ENCODE assay signal across 1 cellular context in the genomic region with DNA sequence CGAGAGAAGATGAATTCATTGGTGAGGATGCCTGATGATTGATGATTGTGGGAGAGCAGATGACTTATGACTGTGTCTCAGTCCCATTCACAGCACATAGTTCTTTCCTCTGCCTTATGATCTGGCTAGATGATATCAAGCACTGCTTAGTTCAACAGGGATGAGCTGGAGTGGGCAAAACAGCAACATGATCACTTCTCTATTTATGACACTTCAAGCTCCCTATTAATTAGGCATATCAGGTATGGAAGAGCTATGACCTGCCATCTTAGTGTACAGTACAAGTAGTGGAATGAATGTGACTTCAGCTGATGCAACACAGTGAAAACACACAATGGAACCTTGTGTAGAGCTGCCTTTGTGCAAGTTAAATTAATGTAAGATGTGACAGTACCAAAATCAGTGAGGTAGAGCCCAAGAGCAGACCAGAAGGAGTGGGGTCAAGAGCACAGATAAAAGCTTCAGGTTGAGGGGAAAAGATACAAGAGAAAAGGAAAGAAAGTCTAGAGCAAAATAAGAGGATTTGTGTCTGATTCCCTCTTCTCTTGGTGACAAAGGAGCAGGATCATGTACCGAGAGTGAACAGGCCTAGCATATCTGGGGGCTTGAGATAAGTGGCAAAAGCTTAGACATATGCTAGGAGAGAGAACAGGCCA.
TF ChIP-seq lines count a peak whose summit lies in the region.

No MANE protein-coding gene starts in this region.

TF ChIP-seq in K562, 482 proteins besides CTCF, POLR2A, EP300 and RAD21 (continued from another document and continues in another):
- TF ChIP-seq, protein P1, sequence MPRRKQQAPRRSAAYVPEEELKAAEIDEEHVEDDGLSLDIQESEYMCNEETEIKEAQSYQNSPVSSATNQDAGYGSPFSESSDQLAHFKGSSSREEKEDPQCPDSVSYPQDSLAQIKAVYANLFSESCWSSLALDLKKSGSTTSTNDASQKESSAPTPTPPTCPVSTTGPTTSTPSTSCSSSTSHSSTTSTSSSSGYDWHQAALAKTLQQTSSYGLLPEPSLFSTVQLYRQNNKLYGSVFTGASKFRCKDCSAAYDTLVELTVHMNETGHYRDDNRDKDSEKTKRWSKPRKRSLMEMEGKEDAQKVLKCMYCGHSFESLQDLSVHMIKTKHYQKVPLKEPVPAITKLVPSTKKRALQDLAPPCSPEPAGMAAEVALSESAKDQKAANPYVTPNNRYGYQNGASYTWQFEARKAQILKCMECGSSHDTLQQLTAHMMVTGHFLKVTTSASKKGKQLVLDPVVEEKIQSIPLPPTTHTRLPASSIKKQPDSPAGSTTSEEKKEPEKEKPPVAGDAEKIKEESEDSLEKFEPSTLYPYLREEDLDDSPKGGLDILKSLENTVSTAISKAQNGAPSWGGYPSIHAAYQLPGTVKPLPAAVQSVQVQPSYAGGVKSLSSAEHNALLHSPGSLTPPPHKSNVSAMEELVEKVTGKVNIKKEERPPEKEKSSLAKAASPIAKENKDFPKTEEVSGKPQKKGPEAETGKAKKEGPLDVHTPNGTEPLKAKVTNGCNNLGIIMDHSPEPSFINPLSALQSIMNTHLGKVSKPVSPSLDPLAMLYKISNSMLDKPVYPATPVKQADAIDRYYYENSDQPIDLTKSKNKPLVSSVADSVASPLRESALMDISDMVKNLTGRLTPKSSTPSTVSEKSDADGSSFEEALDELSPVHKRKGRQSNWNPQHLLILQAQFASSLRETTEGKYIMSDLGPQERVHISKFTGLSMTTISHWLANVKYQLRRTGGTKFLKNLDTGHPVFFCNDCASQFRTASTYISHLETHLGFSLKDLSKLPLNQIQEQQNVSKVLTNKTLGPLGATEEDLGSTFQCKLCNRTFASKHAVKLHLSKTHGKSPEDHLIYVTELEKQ (CRISPR knock-in tag; IDR thresholded peaks at IDR 0.05), result 0 out of 2 replicates have a peak, but pooled peaks have one; percentile 2
- TF ChIP-seq SMAD4 (CRISPR knock-in tag; conservative IDR thresholded peaks at IDR 0.05) (peak; percentile 88), GABPA (tag; conservative IDR thresholded peaks at IDR 0.05; ENCODE audit: low read depth) (peak; percentile 48; the same call in 1 of the 2 replicates), ZEB2 (IDR thresholded peaks at IDR 0.05) (0 out of 2 replicates have a peak, but pooled peaks have one; percentile 40), HDAC3 (IDR thresholded peaks at IDR 0.05; ENCODE audit: borderline replicate concordance, partially characterized antibody) (no peak), ZNF75A (CRISPR knock-in tag; IDR thresholded peaks at IDR 0.05) (peak; percentile 69; the same call in 1 of the 2 replicates), CTBP1 (IDR thresholded peaks at IDR 0.05; ENCODE audit: borderline replicate concordance) (peak; percentile 70; the same call in 1 of the 2 replicates), SNIP1 (IDR thresholded peaks at IDR 0.05; ENCODE audit: low read depth) (no peak), PHF8 (IDR thresholded peaks at IDR 0.05; ENCODE audit: borderline replicate concordance, low read length) (no peak), MEIS2 (IDR thresholded peaks at IDR 0.05; ENCODE audit: partially characterized antibody) (peak; percentile 93), SMC3 (conservative IDR thresholded peaks at IDR 0.05; ENCODE audit: insufficient read depth, low read depth, low read length) (no peak), PHB (CRISPR knock-in tag; IDR thresholded peaks at IDR 0.05) (no peak), MAFG (tag; conservative IDR thresholded peaks at IDR 0.05) (no peak), ESRRA (IDR thresholded peaks at IDR 0.05; ENCODE audit: borderline replicate concordance, low read depth) (no peak), RBFOX2 (IDR thresholded peaks at IDR 0.05; ENCODE audit: low read depth, low read length) (peak; percentile 17; the same call in 1 of the 2 replicates), CXXC5 (CRISPR knock-in tag; IDR thresholded peaks at IDR 0.05) (peak; percentile 76), SRF (CRISPR knock-in tag; IDR thresholded peaks at IDR 0.05) (no peak), PHB2 (IDR thresholded peaks at IDR 0.05; ENCODE audit: low read depth) (no peak), SPI1 (IDR thresholded peaks at IDR 0.05; ENCODE audit: borderline replicate concordance, low read depth, low read length) (no peak), TAF7 (tag; IDR thresholded peaks at IDR 0.05) (peak; percentile 76), ELF2 (CRISPR knock-in tag; IDR thresholded peaks at IDR 0.05) (no peak), KLF10 (CRISPR knock-in tag; IDR thresholded peaks at IDR 0.05) (no peak), FOXK2 (conservative IDR thresholded peaks at IDR 0.05 in 1 of 2, IDR thresholded peaks at IDR 0.05 in 1 of 2; ENCODE audit: low read depth in 2 of 2) (peak in 1 of 2 experiments; percentile 14; a peak in 1 of 4 replicates), ZNF232 (CRISPR knock-in tag; IDR thresholded peaks at IDR 0.05) (no peak), ASH1L (IDR thresholded peaks at IDR 0.05; ENCODE audit: borderline replicate concordance, low read depth, partially characterized antibody) (no peak), TCF3 (CRISPR knock-in tag; IDR thresholded peaks at IDR 0.05) (peak; percentile 56), MTA3 (IDR thresholded peaks at IDR 0.05; ENCODE audit: borderline replicate concordance) (0 out of 2 replicates have a peak, but pooled peaks have one; percentile 53), TCF7L2 (IDR thresholded peaks at IDR 0.05; ENCODE audit: low read depth, low read length) (0 out of 2 replicates have a peak, but pooled peaks have one; percentile 36), ZNF561 (CRISPR knock-in tag; conservative IDR thresholded peaks at IDR 0.05) (0 out of 2 replicates have a peak, but pooled peaks have one; percentile 43), ZNF436 (CRISPR knock-in tag; IDR thresholded peaks at IDR 0.05) (peak; percentile 39; the same call in 1 of the 2 replicates), GATAD2A (IDR thresholded peaks at IDR 0.05) (no peak), ETV6 (IDR thresholded peaks at IDR 0.05; ENCODE audit: borderline replicate concordance in 1 of 2, low read depth in 2 of 2, low read length in 1 of 2) (no peak), ETV6 (CRISPR knock-in tag; IDR thresholded peaks at IDR 0.05; ENCODE audit: borderline replicate concordance) (no peak), NR2C2 (CRISPR knock-in tag; IDR thresholded peaks at IDR 0.05) (no peak), NR2C2 (tag; IDR thresholded peaks at IDR 0.05) (peak; percentile 55), NR2C1 (IDR thresholded peaks at IDR 0.05) (no peak), NR2C1 (tag; IDR thresholded peaks at IDR 0.05) (peak; percentile 72), PTTG1 (tag; IDR thresholded peaks at IDR 0.05; ENCODE audit: low read depth) (peak; percentile 68), ZNF384 (IDR thresholded peaks at IDR 0.05; ENCODE audit: low read depth, low read length) (no peak), ZNF668 (CRISPR knock-in tag; IDR thresholded peaks at IDR 0.05) (0 out of 2 replicates have a peak, but pooled peaks have one; percentile 6), HMGN3 (IDR thresholded peaks at IDR 0.05; ENCODE audit: borderline replicate concordance, extremely low read depth, insufficient read length, low read depth, low read length) (no peak), ZNF717 (CRISPR knock-in tag; IDR thresholded peaks at IDR 0.05) (no peak), RBM25 (IDR thresholded peaks at IDR 0.05; ENCODE audit: low read depth, low read length, severe bottlenecking) (no peak)
- TF ChIP-seq, protein P2, sequence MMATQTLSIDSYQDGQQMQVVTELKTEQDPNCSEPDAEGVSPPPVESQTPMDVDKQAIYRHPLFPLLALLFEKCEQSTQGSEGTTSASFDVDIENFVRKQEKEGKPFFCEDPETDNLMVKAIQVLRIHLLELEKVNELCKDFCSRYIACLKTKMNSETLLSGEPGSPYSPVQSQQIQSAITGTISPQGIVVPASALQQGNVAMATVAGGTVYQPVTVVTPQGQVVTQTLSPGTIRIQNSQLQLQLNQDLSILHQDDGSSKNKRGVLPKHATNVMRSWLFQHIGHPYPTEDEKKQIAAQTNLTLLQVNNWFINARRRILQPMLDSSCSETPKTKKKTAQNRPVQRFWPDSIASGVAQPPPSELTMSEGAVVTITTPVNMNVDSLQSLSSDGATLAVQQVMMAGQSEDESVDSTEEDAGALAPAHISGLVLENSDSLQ (IDR thresholded peaks at IDR 0.05), result peak; percentile 79
- TF ChIP-seq, protein P3, sequence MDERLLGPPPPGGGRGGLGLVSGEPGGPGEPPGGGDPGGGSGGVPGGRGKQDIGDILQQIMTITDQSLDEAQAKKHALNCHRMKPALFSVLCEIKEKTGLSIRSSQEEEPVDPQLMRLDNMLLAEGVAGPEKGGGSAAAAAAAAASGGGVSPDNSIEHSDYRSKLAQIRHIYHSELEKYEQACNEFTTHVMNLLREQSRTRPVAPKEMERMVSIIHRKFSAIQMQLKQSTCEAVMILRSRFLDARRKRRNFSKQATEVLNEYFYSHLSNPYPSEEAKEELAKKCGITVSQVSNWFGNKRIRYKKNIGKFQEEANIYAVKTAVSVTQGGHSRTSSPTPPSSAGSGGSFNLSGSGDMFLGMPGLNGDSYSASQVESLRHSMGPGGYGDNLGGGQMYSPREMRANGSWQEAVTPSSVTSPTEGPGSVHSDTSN (CRISPR knock-in tag; IDR thresholded peaks at IDR 0.05; ENCODE audit: low read depth), result no peak
- TF ChIP-seq, protein P3 (tag; conservative IDR thresholded peaks at IDR 0.05; ENCODE audit: low read depth), result peak; percentile 94
- TF ChIP-seq, protein P4, sequence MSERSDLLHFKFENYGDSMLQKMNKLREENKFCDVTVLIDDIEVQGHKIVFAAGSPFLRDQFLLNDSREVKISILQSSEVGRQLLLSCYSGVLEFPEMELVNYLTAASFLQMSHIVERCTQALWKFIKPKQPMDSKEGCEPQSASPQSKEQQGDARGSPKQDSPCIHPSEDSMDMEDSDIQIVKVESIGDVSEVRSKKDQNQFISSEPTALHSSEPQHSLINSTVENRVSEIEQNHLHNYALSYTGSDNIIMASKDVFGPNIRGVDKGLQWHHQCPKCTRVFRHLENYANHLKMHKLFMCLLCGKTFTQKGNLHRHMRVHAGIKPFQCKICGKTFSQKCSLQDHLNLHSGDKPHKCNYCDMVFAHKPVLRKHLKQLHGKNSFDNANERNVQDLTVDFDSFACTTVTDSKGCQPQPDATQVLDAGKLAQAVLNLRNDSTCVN (CRISPR knock-in tag; IDR thresholded peaks at IDR 0.05), result no peak
- TF ChIP-seq, protein P5, sequence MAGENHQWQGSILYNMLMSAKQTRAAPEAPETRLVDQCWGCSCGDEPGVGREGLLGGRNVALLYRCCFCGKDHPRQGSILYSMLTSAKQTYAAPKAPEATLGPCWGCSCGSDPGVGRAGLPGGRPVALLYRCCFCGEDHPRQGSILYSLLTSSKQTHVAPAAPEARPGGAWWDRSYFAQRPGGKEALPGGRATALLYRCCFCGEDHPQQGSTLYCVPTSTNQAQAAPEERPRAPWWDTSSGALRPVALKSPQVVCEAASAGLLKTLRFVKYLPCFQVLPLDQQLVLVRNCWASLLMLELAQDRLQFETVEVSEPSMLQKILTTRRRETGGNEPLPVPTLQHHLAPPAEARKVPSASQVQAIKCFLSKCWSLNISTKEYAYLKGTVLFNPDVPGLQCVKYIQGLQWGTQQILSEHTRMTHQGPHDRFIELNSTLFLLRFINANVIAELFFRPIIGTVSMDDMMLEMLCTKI (IDR thresholded peaks at IDR 0.05; ENCODE audit: partially characterized antibody), result no peak
- TF ChIP-seq, protein P6, sequence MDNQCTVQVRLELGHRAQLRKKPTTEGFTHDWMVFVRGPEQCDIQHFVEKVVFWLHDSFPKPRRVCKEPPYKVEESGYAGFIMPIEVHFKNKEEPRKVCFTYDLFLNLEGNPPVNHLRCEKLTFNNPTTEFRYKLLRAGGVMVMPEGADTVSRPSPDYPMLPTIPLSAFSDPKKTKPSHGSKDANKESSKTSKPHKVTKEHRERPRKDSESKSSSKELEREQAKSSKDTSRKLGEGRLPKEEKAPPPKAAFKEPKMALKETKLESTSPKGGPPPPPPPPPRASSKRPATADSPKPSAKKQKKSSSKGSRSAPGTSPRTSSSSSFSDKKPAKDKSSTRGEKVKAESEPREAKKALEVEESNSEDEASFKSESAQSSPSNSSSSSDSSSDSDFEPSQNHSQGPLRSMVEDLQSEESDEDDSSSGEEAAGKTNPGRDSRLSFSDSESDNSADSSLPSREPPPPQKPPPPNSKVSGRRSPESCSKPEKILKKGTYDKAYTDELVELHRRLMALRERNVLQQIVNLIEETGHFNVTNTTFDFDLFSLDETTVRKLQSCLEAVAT (IDR thresholded peaks at IDR 0.05), result 0 out of 4 replicates have a peak, but pooled peaks of 1 of the 2 experiments have one; percentile 9
- TF ChIP-seq, protein P7, sequence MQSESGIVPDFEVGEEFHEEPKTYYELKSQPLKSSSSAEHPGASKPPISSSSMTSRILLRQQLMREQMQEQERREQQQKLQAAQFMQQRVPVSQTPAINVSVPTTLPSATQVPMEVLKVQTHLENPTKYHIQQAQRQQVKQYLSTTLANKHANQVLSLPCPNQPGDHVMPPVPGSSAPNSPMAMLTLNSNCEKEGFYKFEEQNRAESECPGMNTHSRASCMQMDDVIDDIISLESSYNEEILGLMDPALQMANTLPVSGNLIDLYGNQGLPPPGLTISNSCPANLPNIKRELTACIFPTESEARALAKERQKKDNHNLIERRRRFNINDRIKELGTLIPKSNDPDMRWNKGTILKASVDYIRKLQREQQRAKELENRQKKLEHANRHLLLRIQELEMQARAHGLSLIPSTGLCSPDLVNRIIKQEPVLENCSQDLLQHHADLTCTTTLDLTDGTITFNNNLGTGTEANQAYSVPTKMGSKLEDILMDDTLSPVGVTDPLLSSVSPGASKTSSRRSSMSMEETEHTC (IDR thresholded peaks at IDR 0.05), result no peak
- TF ChIP-seq, protein P8, sequence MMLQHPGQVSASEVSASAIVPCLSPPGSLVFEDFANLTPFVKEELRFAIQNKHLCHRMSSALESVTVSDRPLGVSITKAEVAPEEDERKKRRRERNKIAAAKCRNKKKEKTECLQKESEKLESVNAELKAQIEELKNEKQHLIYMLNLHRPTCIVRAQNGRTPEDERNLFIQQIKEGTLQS (IDR thresholded peaks at IDR 0.05), result peak; percentile 93
- TF ChIP-seq, protein P8 (CRISPR knock-in tag; conservative IDR thresholded peaks at IDR 0.05), result no peak
- TF ChIP-seq, protein P9, sequence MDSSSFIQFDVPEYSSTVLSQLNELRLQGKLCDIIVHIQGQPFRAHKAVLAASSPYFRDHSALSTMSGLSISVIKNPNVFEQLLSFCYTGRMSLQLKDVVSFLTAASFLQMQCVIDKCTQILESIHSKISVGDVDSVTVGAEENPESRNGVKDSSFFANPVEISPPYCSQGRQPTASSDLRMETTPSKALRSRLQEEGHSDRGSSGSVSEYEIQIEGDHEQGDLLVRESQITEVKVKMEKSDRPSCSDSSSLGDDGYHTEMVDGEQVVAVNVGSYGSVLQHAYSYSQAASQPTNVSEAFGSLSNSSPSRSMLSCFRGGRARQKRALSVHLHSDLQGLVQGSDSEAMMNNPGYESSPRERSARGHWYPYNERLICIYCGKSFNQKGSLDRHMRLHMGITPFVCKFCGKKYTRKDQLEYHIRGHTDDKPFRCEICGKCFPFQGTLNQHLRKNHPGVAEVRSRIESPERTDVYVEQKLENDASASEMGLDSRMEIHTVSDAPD (CRISPR knock-in tag; IDR thresholded peaks at IDR 0.05), result peak; percentile 74
